In genomic region chr18:67433971-67434370, GRCh38 we compare ENCODE assay signal across 17 cellular contexts.
DNase-seq lines count a peak whose midpoint lies in the region; ATAC-seq, FAIRE-seq and TF ChIP-seq lines count a peak whose summit lies in the region.
"Had no signal": no experiment of that assay in that cellular context is flagged by ENCODE, and none has a peak within 500 bp of the region (broad histone marks: within the 10 kb centered on the region; RNA-seq: fewer than 3 reads in every experiment).

No MANE protein-coding gene starts in this region.

- H4K20me1 ChIP-seq in K562 (replicated peaks; ENCODE audit: control insufficient read depth, insufficient read depth, low read length): no peaks in the 10 kb centered on the region

- BruUV-seq in K562 (replicated peaks; lab: Mats Ljungman, UMichigan): no TSS peak

- POLR2A ChIA-PET in K562 (lab: Yijun Ruan, JAX): no interaction called here

- no peaks in the 10 kb centered on the region for H3K4me1 ChIP-seq in K562 (replicated peaks in 1 of 2; ENCODE audit: control insufficient read depth in 2 of 2, insufficient read depth in 2 of 2, low read length in 2 of 2)
- no peaks in the 10 kb centered on the region for H3K4me1 ChIP-seq in spleen
- H3K4me1 ChIP-seq: HAP-1 had no signal

- no peak overlapping the region for H3K4me2 ChIP-seq in K562 (ENCODE audit: insufficient read depth, low read length)

- DNase-seq in HuH-7 (ENCODE audit: low spot score) (peak; percentile 12), K562 (ENCODE audit: extremely low read depth in 1 of 4, low spot score in 3 of 4) (no peak), iris pigment epithelial cell (ENCODE audit: low read depth) (peak; percentile 4), NK-92 (lab: John Stamatoyannopoulos, UW; ENCODE audit: unreplicated experiment) (no peak), spleen (no peak)
- DNase-seq: C1 segment of cervical spinal cord; CD4-positive, alpha-beta memory T cell; COR-L47; DMS153; DND-41; GOT3; HFFc6 had no signal

- no peak for TF ChIP-seq EP300 in K562 (IDR thresholded peaks at IDR 0.05; ENCODE audit: low read length)

- WGBS in K562 (ENCODE audit: insufficient coverage, low coverage, missing lambda C conversion rate): 3% methylated on average over 5 of the region's 5 CpGs
- 74 to 88% (median 75%) methylated on average over 5 of the region's 5 CpGs for WGBS in spleen, 5 donors

- H2AFZ ChIP-seq in K562 (ENCODE audit: low read depth, low read length): no peak overlapping the region

- in situ Hi-C loops in K562 (cut with MboI): no loop called here

- no peak for TF ChIP-seq RAD21 in K562 (CRISPR knock-in tag; conservative IDR thresholded peaks at IDR 0.05 in 1 of 2, IDR thresholded peaks at IDR 0.05 in 1 of 2)

- no peak for FAIRE-seq in K562 (lab: Jason Lieb, UNC)
- FAIRE-seq: G401.6, GM12892, H54 had no signal

- CTCF ChIA-PET in K562 (lab: Yijun Ruan, JAX; ENCODE audit: low intra/inter-chr PET ratio): no interaction called here

- TF ChIP-seq CTCF in K562 (IDR thresholded peaks at IDR 0.05 in 2 of 3, conservative IDR thresholded peaks at IDR 0.05 in 1 of 3; ENCODE audit: insufficient read depth in 2 of 3, low read depth in 1 of 3, low read length in 3 of 3) (no peak), spleen (IDR thresholded peaks at IDR 0.05 in 8 of 11, conservative IDR thresholded peaks at IDR 0.05 in 3 of 11) (no peak)

- H3K27ac ChIP-seq in K562 (ENCODE audit: extremely low read depth, low read depth, low read length): no peak overlapping the region
- H3K27ac ChIP-seq in spleen: no peak overlapping the region

- H3K9ac ChIP-seq in K562 (ENCODE audit: insufficient read depth in 1 of 2, low read depth in 2 of 2, low read length in 2 of 2): no peak overlapping the region

- H3K4me3 ChIP-seq in K562 (no peak overlapping the region), spleen (no peak overlapping the region)
- H3K4me3 ChIP-seq: HAP-1 had no signal

- H3K27me3 ChIP-seq in K562 (ENCODE audit: control insufficient read depth in 2 of 2, insufficient read depth in 2 of 2, low read length in 2 of 2): no peaks in the 10 kb centered on the region
- H3K27me3 ChIP-seq in spleen (replicated peaks in 1 of 7): no peaks in the 10 kb centered on the region

- no peaks in the 10 kb centered on the region for H3K9me1 ChIP-seq in K562 (ENCODE audit: control insufficient read depth, insufficient read depth, low read length)

- ATAC-seq in K562 (no peak), HG03175 (IDR thresholded peaks at IDR 0.05; ENCODE audit: unreplicated experiment) (no peak)

- TF ChIP-seq POLR2A in K562 (conservative IDR thresholded peaks at IDR 0.05) (no peak), spleen (IDR thresholded peaks at IDR 0.05) (no peak)

- H3K79me2 ChIP-seq in K562 (ENCODE audit: control insufficient read depth, insufficient read depth, low read length): no peaks in the 10 kb centered on the region

- H3K9me3 ChIP-seq in K562 (replicated peaks; ENCODE audit: control insufficient read depth, insufficient read depth, low read depth, low read length) (no peaks in the 10 kb centered on the region), spleen (peaks cover 0 to 25% (median 17%) of the 10 kb centered on the region in 8 donors)
- H3K9me3 ChIP-seq: HAP-1 had no signal

- intact Hi-C loops in K562 (cut with micrococcal nuclease): no loop called here
- intact Hi-C loops in spleen (cut with DNase I; ENCODE audit: low total_unique reads): no loop called here

- H3K36me3 ChIP-seq in K562 (ENCODE audit: control insufficient read depth, insufficient read depth, low read length): no peaks in the 10 kb centered on the region
- no peaks in the 10 kb centered on the region for H3K36me3 ChIP-seq in spleen
- H3K36me3 ChIP-seq: HAP-1 had no signal

TF ChIP-seq in K562, 482 proteins besides CTCF, POLR2A, EP300 and RAD21:
- TF ChIP-seq EWSR1 (IDR thresholded peaks at IDR 0.05; ENCODE audit: borderline replicate concordance, low read depth, partially characterized antibody) (no peak), NR2C1 (IDR thresholded peaks at IDR 0.05) (no peak), NR2C1 (tag; IDR thresholded peaks at IDR 0.05) (peak; percentile 53; the same call in 1 of the 2 replicates)

Comparison
In these comparisons a context has a peak if more than half of its experiments do, and no peak if none do; other contexts are left out.
1. DNase-seq: peak in HuH-7 (single experiment) and iris pigment epithelial cell (single experiment); none in K562 (0 of 4), NK-92 (single experiment) and spleen (single experiment).